ENCODE assay signal across 1 cellular context in the genomic region with DNA sequence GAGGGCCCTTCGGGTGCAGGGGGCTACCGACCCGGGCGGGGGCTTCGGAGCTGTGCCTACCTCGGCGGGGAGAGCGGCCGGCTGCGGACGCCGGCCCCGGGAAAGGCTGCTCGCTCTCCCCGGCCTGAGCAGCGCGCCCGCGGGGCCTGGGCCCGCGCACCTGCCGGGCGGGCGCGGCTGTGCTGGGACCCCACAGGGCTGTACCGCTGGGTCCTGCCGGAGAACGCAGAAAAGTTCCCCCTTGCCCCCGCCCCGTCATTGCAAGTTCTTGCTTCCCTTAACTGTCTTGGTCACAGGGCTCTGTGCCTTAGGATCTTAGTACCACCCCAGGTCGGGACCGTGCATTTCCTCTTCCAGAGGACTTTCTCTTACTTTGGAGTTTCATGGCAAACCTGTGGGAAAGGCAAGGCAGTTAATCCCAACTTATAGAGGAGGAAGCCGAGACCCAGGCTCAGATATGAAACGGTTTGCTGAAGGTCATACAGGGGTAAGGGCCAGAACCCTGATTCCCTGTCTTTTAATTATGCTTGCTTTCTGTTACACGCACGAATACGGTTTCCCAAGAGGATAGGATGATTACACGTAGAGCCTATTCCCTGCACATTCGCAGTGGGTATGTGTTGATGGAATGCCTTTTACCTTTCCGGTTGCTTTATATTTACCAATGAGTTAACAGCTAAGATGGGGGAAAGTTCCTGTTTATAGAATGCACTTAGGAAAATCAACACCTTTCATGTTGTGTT.
TF ChIP-seq lines count a peak whose summit lies in the region.

No MANE protein-coding gene starts in this region.

TF ChIP-seq in K562, 482 proteins besides CTCF, POLR2A, EP300 and RAD21 (continued from another document):
- TF ChIP-seq STAG1 (CRISPR knock-in tag; IDR thresholded peaks at IDR 0.05; ENCODE audit: borderline replicate concordance) (0 out of 2 replicates have a peak, but pooled peaks have one; percentile 14), ZNF830 (CRISPR knock-in tag; IDR thresholded peaks at IDR 0.05) (no peak), ZC3H4 (CRISPR knock-in tag; IDR thresholded peaks at IDR 0.05; ENCODE audit: borderline replicate concordance) (no peak), CHD1 (IDR thresholded peaks at IDR 0.05; ENCODE audit: low read length) (peak; percentile 44), TEAD1 (CRISPR knock-in tag; IDR thresholded peaks at IDR 0.05) (no peak), ZBTB7A (IDR thresholded peaks at IDR 0.05; ENCODE audit: borderline replicate concordance, control insufficient read depth, low read depth, low read length) (peak; percentile 29; the same call in 1 of the 2 replicates), RUNX1 (IDR thresholded peaks at IDR 0.05; ENCODE audit: low read depth) (no peak), HNRNPL (IDR thresholded peaks at IDR 0.05; ENCODE audit: low read depth, low read length) (no peak), ZNF717 (CRISPR knock-in tag; IDR thresholded peaks at IDR 0.05) (no peak), RBFOX2 (IDR thresholded peaks at IDR 0.05; ENCODE audit: low read depth, low read length) (peak; percentile 33), ADNP (tag; IDR thresholded peaks at IDR 0.05) (no peak), PRPF4 (IDR thresholded peaks at IDR 0.05; ENCODE audit: insufficient read depth, low read depth, low read length, poor library complexity, severe bottlenecking) (no peak), HNRNPUL1 (IDR thresholded peaks at IDR 0.05; ENCODE audit: low read length) (no peak), ATF7 (IDR thresholded peaks at IDR 0.05) (no peak), HNRNPLL (IDR thresholded peaks at IDR 0.05; ENCODE audit: low read depth, low read length, poor library complexity, severe bottlenecking) (no peak), WHSC1 (IDR thresholded peaks at IDR 0.05; ENCODE audit: low read length) (no peak), DIDO1 (tag; IDR thresholded peaks at IDR 0.05; ENCODE audit: low read depth) (no peak), ZNF316 (IDR thresholded peaks at IDR 0.05) (no peak), NONO (IDR thresholded peaks at IDR 0.05; ENCODE audit: low read depth in 2 of 2, low read length in 1 of 2) (no peak; a peak in 1 of 4 replicates), MTF1 (CRISPR knock-in tag; IDR thresholded peaks at IDR 0.05; ENCODE audit: borderline replicate concordance) (no peak), STAT5A (IDR thresholded peaks at IDR 0.05; ENCODE audit: borderline replicate concordance, low read length) (no peak), SIN3B (IDR thresholded peaks at IDR 0.05; ENCODE audit: low read depth) (no peak), TAL1 (IDR thresholded peaks at IDR 0.05) (no peak), TCFL5 (CRISPR knock-in tag; conservative IDR thresholded peaks at IDR 0.05) (no peak), ZNF217 (CRISPR knock-in tag; IDR thresholded peaks at IDR 0.05) (no peak), TFAM (CRISPR knock-in tag; conservative IDR thresholded peaks at IDR 0.05) (no peak)
- TF ChIP-seq, protein P1, sequence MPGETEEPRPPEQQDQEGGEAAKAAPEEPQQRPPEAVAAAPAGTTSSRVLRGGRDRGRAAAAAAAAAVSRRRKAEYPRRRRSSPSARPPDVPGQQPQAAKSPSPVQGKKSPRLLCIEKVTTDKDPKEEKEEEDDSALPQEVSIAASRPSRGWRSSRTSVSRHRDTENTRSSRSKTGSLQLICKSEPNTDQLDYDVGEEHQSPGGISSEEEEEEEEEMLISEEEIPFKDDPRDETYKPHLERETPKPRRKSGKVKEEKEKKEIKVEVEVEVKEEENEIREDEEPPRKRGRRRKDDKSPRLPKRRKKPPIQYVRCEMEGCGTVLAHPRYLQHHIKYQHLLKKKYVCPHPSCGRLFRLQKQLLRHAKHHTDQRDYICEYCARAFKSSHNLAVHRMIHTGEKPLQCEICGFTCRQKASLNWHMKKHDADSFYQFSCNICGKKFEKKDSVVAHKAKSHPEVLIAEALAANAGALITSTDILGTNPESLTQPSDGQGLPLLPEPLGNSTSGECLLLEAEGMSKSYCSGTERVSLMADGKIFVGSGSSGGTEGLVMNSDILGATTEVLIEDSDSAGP (CRISPR knock-in tag; IDR thresholded peaks at IDR 0.05) = no peak
- TF ChIP-seq, protein P2, sequence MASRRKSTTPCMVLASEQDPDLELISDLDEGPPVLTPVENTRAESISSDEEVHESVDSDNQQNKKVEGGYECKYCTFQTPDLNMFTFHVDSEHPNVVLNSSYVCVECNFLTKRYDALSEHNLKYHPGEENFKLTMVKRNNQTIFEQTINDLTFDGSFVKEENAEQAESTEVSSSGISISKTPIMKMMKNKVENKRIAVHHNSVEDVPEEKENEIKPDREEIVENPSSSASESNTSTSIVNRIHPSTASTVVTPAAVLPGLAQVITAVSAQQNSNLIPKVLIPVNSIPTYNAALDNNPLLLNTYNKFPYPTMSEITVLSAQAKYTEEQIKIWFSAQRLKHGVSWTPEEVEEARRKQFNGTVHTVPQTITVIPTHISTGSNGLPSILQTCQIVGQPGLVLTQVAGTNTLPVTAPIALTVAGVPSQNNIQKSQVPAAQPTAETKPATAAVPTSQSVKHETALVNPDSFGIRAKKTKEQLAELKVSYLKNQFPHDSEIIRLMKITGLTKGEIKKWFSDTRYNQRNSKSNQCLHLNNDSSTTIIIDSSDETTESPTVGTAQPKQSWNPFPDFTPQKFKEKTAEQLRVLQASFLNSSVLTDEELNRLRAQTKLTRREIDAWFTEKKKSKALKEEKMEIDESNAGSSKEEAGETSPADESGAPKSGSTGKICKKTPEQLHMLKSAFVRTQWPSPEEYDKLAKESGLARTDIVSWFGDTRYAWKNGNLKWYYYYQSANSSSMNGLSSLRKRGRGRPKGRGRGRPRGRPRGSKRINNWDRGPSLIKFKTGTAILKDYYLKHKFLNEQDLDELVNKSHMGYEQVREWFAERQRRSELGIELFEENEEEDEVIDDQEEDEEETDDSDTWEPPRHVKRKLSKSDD (conservative IDR thresholded peaks at IDR 0.05; ENCODE audit: low read length) = no peak
- TF ChIP-seq, protein P3, sequence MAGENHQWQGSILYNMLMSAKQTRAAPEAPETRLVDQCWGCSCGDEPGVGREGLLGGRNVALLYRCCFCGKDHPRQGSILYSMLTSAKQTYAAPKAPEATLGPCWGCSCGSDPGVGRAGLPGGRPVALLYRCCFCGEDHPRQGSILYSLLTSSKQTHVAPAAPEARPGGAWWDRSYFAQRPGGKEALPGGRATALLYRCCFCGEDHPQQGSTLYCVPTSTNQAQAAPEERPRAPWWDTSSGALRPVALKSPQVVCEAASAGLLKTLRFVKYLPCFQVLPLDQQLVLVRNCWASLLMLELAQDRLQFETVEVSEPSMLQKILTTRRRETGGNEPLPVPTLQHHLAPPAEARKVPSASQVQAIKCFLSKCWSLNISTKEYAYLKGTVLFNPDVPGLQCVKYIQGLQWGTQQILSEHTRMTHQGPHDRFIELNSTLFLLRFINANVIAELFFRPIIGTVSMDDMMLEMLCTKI (IDR thresholded peaks at IDR 0.05; ENCODE audit: partially characterized antibody) = no peak
- TF ChIP-seq, protein P4, sequence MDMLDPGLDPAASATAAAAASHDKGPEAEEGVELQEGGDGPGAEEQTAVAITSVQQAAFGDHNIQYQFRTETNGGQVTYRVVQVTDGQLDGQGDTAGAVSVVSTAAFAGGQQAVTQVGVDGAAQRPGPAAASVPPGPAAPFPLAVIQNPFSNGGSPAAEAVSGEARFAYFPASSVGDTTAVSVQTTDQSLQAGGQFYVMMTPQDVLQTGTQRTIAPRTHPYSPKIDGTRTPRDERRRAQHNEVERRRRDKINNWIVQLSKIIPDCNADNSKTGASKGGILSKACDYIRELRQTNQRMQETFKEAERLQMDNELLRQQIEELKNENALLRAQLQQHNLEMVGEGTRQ (CRISPR knock-in tag; IDR thresholded peaks at IDR 0.05) = no peak
